16 cellular contexts compared by ENCODE assay signal in genomic region chr2:230362030-230362691, GRCh38. TPM values are rescaled to one million over a fixed set of nuclear protein-coding genes. Genes with fewer than 3 reads are reported as not detected.
DNase-seq lines count a peak whose midpoint lies in the region; ATAC-seq and TF ChIP-seq lines count a peak whose summit lies in the region.
"Had no signal": no experiment of that assay in that cellular context is flagged by ENCODE, and none has a peak within 500 bp of the region (broad histone marks: within the 10 kb centered on the region; RNA-seq: fewer than 3 reads in every experiment).

No MANE protein-coding gene starts in this region.

- no peaks in the 10 kb centered on the region for H3F3A ChIP-seq in smooth muscle cell (ENCODE audit: low read depth)

- H3K27ac Mint-ChIP-seq in activated CD8-positive, alpha-beta memory T cell treated with anti-CD3 and anti-CD28 coated beads, Interleukin-2, amount 10 ng/mL, durations not matched to agents 7 days and 5 days, result peak overlapping the region; percentile 73
- H3K27ac Mint-ChIP-seq in activated CD4-positive, alpha-beta memory T cell treated with anti-CD3 and anti-CD28 coated beads, Interleukin-2, amount 10 ng/mL, durations not matched to agents 7 days and 5 days, result peak overlapping the region; percentile 57
- peak overlapping the region; percentile 58 to 68 for H3K27ac Mint-ChIP-seq in natural killer cell

- POLR2A ChIA-PET in activated CD4-positive, alpha-beta memory T cell treated with anti-CD3 and anti-CD28 coated beads, Interleukin-2, amount 10 ng/mL, durations not matched to agents 7 days and 5 days (lab: Charles Lee), result interaction anchor here (1.0 to 1.3 kb wide), 3 partner anchors 14 to 137 kb away, joined by 4 to 5 read pairs (median 4); partner anchors contain the start of gene SP140

- peaks cover 5% of the 10 kb centered on the region for H3K9me3 Mint-ChIP-seq in activated CD8-positive, alpha-beta memory T cell treated with anti-CD3 and anti-CD28 coated beads, Interleukin-2, amount 10 ng/mL, durations not matched to agents 7 days and 5 days (ENCODE audit: low read depth)
- no peaks in the 10 kb centered on the region for H3K9me3 Mint-ChIP-seq in activated CD4-positive, alpha-beta memory T cell treated with anti-CD3 and anti-CD28 coated beads, Interleukin-2, amount 10 ng/mL, durations not matched to agents 7 days and 5 days
- H3K9me3 Mint-ChIP-seq in natural killer cell, result no peaks in the 10 kb centered on the region

- no peak overlapping the region for H3K4me2 ChIP-seq in smooth muscle cell

- TF ChIP-seq CTCF in natural killer cell (IDR thresholded peaks at IDR 0.05) (no peak), smooth muscle cell (IDR thresholded peaks at IDR 0.05; ENCODE audit: borderline replicate concordance, insufficient read depth, poor library complexity, severe bottlenecking) (no peak)

- H2AFZ ChIP-seq in smooth muscle cell (ENCODE audit: low read depth), result no peak overlapping the region

- H3K27ac ChIP-seq in smooth muscle cell (ENCODE audit: low read depth), result no peak overlapping the region
- H3K27ac ChIP-seq: gastroesophageal sphincter, HL-60, right atrium auricular region had no signal

- H3K36me3 ChIP-seq in smooth muscle cell (ENCODE audit: low read depth), result no peaks in the 10 kb centered on the region
- H3K36me3 ChIP-seq: right atrium auricular region had no signal

- peak; percentile 69 for ATAC-seq in activated CD8-positive, alpha-beta memory T cell treated with anti-CD3 and anti-CD28 coated beads, Interleukin-2, amount 10 ng/mL, durations not matched to agents 7 days and 5 days
- ATAC-seq in HG02610 (IDR thresholded peaks at IDR 0.05; ENCODE audit: unreplicated experiment), result peak; percentile 62
- ATAC-seq in natural killer cell, result peak in 1 of 3 donors; percentile 25
- ATAC-seq in HG02763 (IDR thresholded peaks at IDR 0.05; ENCODE audit: unreplicated experiment), result no peak
- ATAC-seq: gastroesophageal sphincter, K562 had no signal

- no peaks in the 10 kb centered on the region for H3K9me3 ChIP-seq in smooth muscle cell (replicated peaks; ENCODE audit: low read depth)
- H3K9me3 ChIP-seq: gastroesophageal sphincter, Peyer's patch, right atrium auricular region had no signal

- DNase-seq in activated CD8-positive, alpha-beta memory T cell treated with anti-CD3 and anti-CD28 coated beads, Interleukin-2, amount 10 ng/mL, durations not matched to agents 7 days and 5 days, result no peak
- DNase-seq in activated CD8-positive, alpha-beta memory T cell treated with anti-CD3 and anti-CD28 coated beads for 24 hours, result no peak
- no peak for DNase-seq in activated CD4-positive, alpha-beta memory T cell treated with anti-CD3 and anti-CD28 coated beads, Interleukin-2, amount 10 ng/mL, durations not matched to agents 7 days and 5 days
- DNase-seq in natural killer cell (no peak), NCI-H510A treated with DMSO at 0.1 percent for 48 hours (lab: John Stamatoyannopoulos, UW) (no peak), smooth muscle cell (lab: John Stamatoyannopoulos, UW; ENCODE audit: unreplicated experiment) (no peak)
- DNase-seq: dermis blood vessel endothelial cell, NCI-H1092 treated with DMSO at 0.1 percent for 48 hours, occipital lobe, Peyer's patch had no signal

- H3K9ac ChIP-seq in smooth muscle cell (ENCODE audit: low read depth), result no peak overlapping the region

- H3K27me3 Mint-ChIP-seq in activated CD8-positive, alpha-beta memory T cell treated with anti-CD3 and anti-CD28 coated beads, Interleukin-2, amount 10 ng/mL, durations not matched to agents 7 days and 5 days, result no peaks in the 10 kb centered on the region
- no peaks in the 10 kb centered on the region for H3K27me3 Mint-ChIP-seq in activated CD4-positive, alpha-beta memory T cell treated with anti-CD3 and anti-CD28 coated beads, Interleukin-2, amount 10 ng/mL, durations not matched to agents 7 days and 5 days
- no peaks in the 10 kb centered on the region for H3K27me3 Mint-ChIP-seq in natural killer cell (ENCODE audit: low read depth in 2 of 2)

- intact Hi-C loops in natural killer cell (cut with micrococcal nuclease), result no loop called here

- 75% methylated on average over 1 of the region's 1 CpG for WGBS in smooth muscle cell (ENCODE audit: low lambda C conversion rate)

- no peaks in the 10 kb centered on the region for H3K79me2 ChIP-seq in smooth muscle cell (ENCODE audit: low read depth)

- H3K27me3 ChIP-seq in smooth muscle cell (ENCODE audit: low read depth), result no peaks in the 10 kb centered on the region
- H3K27me3 ChIP-seq: gastroesophageal sphincter, Peyer's patch, right atrium auricular region had no signal

- no peak overlapping the region for H3K4me3 ChIP-seq in smooth muscle cell
- H3K4me3 ChIP-seq: gastroesophageal sphincter, K562, Peyer's patch, right atrium auricular region had no signal

- CTCF ChIA-PET in activated CD8-positive, alpha-beta memory T cell treated with anti-CD3 and anti-CD28 coated beads, Interleukin-2, amount 10 ng/mL, durations not matched to agents 7 days and 5 days (lab: Charles Lee), result interaction anchor here (0.8 to 1.1 kb wide), 3 partner anchors 12 to 437 kb away, joined by 3 read pairs; no protein-coding TSS in a partner anchor
- CTCF ChIA-PET in activated CD4-positive, alpha-beta memory T cell treated with anti-CD3 and anti-CD28 coated beads, Interleukin-2, amount 10 ng/mL, durations not matched to agents 7 days and 5 days (lab: Charles Lee), result interaction anchor here (0.7 kb wide), 1 partner anchor 14 kb away, joined by 3 read pairs; no protein-coding TSS in a partner anchor

- peaks cover 32% of the 10 kb centered on the region for H3K4me1 Mint-ChIP-seq in activated CD8-positive, alpha-beta memory T cell treated with anti-CD3 and anti-CD28 coated beads, Interleukin-2, amount 10 ng/mL, durations not matched to agents 7 days and 5 days
- peaks cover 32% of the 10 kb centered on the region for H3K4me1 Mint-ChIP-seq in activated CD4-positive, alpha-beta memory T cell treated with anti-CD3 and anti-CD28 coated beads, Interleukin-2, amount 10 ng/mL, durations not matched to agents 7 days and 5 days
- peaks cover 25 to 26% of the 10 kb centered on the region in 2 donors for H3K4me1 Mint-ChIP-seq in natural killer cell

- no peaks in the 10 kb centered on the region for H3K4me1 ChIP-seq in smooth muscle cell (ENCODE audit: low read depth)
- H3K4me1 ChIP-seq: gastroesophageal sphincter, Peyer's patch, right atrium auricular region had no signal

- no peaks in the 10 kb centered on the region for H4K20me1 ChIP-seq in smooth muscle cell (ENCODE audit: low read depth)

- peak overlapping the region; percentile 16 for H3K4me3 Mint-ChIP-seq in activated CD8-positive, alpha-beta memory T cell treated with anti-CD3 and anti-CD28 coated beads, Interleukin-2, amount 10 ng/mL, durations not matched to agents 7 days and 5 days
- H3K4me3 Mint-ChIP-seq in activated CD4-positive, alpha-beta memory T cell treated with anti-CD3 and anti-CD28 coated beads, Interleukin-2, amount 10 ng/mL, durations not matched to agents 7 days and 5 days, result no peak overlapping the region
- peak overlapping the region; percentile 1 for H3K4me3 Mint-ChIP-seq in natural killer cell

- peaks cover 85% of the 10 kb centered on the region for H3K36me3 Mint-ChIP-seq in activated CD8-positive, alpha-beta memory T cell treated with anti-CD3 and anti-CD28 coated beads, Interleukin-2, amount 10 ng/mL, durations not matched to agents 7 days and 5 days
- H3K36me3 Mint-ChIP-seq in activated CD4-positive, alpha-beta memory T cell treated with anti-CD3 and anti-CD28 coated beads, Interleukin-2, amount 10 ng/mL, durations not matched to agents 7 days and 5 days (ENCODE audit: low read depth), result peaks cover 89% of the 10 kb centered on the region
- peaks cover 10% of the 10 kb centered on the region for H3K36me3 Mint-ChIP-seq in natural killer cell

RNA-seq across cellular contexts. Expression of gene SP140L, which starts 35.2 kb away (rescaled TPM):
- 10 to 100 TPM; 61.4 to 84.4 TPM for total RNA-seq in activated CD8-positive, alpha-beta memory T cell treated with anti-CD3 and anti-CD28 coated beads, Interleukin-2, amount 10 ng/mL, durations not matched to agents 7 days and 5 days
- 10 to 100 TPM; 85.2 to 88.0 TPM for total RNA-seq in activated CD4-positive, alpha-beta memory T cell treated with anti-CD3 and anti-CD28 coated beads, Interleukin-2, amount 10 ng/mL, durations not matched to agents 7 days and 5 days
- total RNA-seq in natural killer cell (10 to 100 TPM; 58.4 to 92.6 (median 73.4) TPM), smooth muscle cell (0.90 and 1.2 TPM in 2 replicates)
- polyA plus RNA-seq in smooth muscle cell, result 1.6 and 2.4 TPM in 2 replicates

RNA-seq across cellular contexts. Expression of gene SP100, which starts 53.8 kb away (rescaled TPM):
- total RNA-seq in activated CD8-positive, alpha-beta memory T cell treated with anti-CD3 and anti-CD28 coated beads, Interleukin-2, amount 10 ng/mL, durations not matched to agents 7 days and 5 days, result 100 to 1,000 TPM; 255 to 385 TPM
- total RNA-seq in activated CD4-positive, alpha-beta memory T cell treated with anti-CD3 and anti-CD28 coated beads, Interleukin-2, amount 10 ng/mL, durations not matched to agents 7 days and 5 days, result 100 to 1,000 TPM; 351 TPM
- total RNA-seq in natural killer cell, result 100 to 1,000 TPM; 338 to 393 (median 363) TPM
- total RNA-seq in smooth muscle cell, result 14.6 and 15.5 TPM in 2 replicates
- polyA plus RNA-seq in smooth muscle cell, result 9.5 and 14.7 TPM in 2 replicates

Comparison
In these comparisons a context has a peak if more than half of its experiments do, and no peak if none do; other contexts are left out.
1. RNA of gene SP140L, which starts 35.2 kb away (total RNA-seq): 85.2 to 88.0 TPM in activated CD4-positive, alpha-beta memory T cell treated with anti-CD3 and anti-CD28 coated beads, Interleukin-2, amount 10 ng/mL, durations not matched to agents 7 days and 5 days, 61.4 to 84.4 TPM in activated CD8-positive, alpha-beta memory T cell treated with anti-CD3 and anti-CD28 coated beads, Interleukin-2, amount 10 ng/mL, durations not matched to agents 7 days and 5 days and 58.4 to 92.6 TPM in natural killer cell; 0.90 to 1.2 TPM in smooth muscle cell; every median in the first group is over 10 times any median in the second.
2. RNA of gene SP100, which starts 53.8 kb away (total RNA-seq): 255 to 385 TPM in activated CD8-positive, alpha-beta memory T cell treated with anti-CD3 and anti-CD28 coated beads, Interleukin-2, amount 10 ng/mL, durations not matched to agents 7 days and 5 days, 338 to 393 TPM in natural killer cell and 351 TPM in activated CD4-positive, alpha-beta memory T cell treated with anti-CD3 and anti-CD28 coated beads, Interleukin-2, amount 10 ng/mL, durations not matched to agents 7 days and 5 days; 14.6 to 15.5 TPM in smooth muscle cell; every median in the first group is over 10 times any median in the second.
3. Peak in every context shown above with its lines, with median percentiles within 50 percentile points of each other: H3K27ac Mint-ChIP-seq.